1 cellular context compared by ENCODE assay signal in genomic region chr5:135944967-135945560, GRCh38.
TF ChIP-seq lines count a peak whose summit lies in the region.

No MANE protein-coding gene starts in this region.

TF ChIP-seq in H1, 55 proteins besides CTCF, POLR2A, EP300 and RAD21 (continued from another document):
- TF ChIP-seq ATF3 (IDR thresholded peaks at IDR 0.05; ENCODE audit: insufficient read depth, low read depth, low read length) (no peak), SAP30 (IDR thresholded peaks at IDR 0.05; ENCODE audit: insufficient read depth, insufficient replicate concordance, low read length) (no peak), PHF8 (conservative IDR thresholded peaks at IDR 0.05; ENCODE audit: low read depth, low read length) (no peak), CBX8 (IDR thresholded peaks at IDR 0.05; ENCODE audit: borderline replicate concordance, low read depth, low read length) (no peak), TEAD4 (IDR thresholded peaks at IDR 0.05; ENCODE audit: low read depth, low read length) (no peak), ZNF274 (IDR thresholded peaks at IDR 0.05; ENCODE audit: borderline replicate concordance, extremely low read depth, low read length) (no peak), RBBP5 (IDR thresholded peaks at IDR 0.05; ENCODE audit: borderline replicate concordance, low read depth, low read length) (no peak), CTBP2 (IDR thresholded peaks at IDR 0.05; ENCODE audit: borderline replicate concordance, insufficient read depth, insufficient read length, low read length) (no peak)
